8 cellular contexts compared by ENCODE assay signal in the genomic region with DNA sequence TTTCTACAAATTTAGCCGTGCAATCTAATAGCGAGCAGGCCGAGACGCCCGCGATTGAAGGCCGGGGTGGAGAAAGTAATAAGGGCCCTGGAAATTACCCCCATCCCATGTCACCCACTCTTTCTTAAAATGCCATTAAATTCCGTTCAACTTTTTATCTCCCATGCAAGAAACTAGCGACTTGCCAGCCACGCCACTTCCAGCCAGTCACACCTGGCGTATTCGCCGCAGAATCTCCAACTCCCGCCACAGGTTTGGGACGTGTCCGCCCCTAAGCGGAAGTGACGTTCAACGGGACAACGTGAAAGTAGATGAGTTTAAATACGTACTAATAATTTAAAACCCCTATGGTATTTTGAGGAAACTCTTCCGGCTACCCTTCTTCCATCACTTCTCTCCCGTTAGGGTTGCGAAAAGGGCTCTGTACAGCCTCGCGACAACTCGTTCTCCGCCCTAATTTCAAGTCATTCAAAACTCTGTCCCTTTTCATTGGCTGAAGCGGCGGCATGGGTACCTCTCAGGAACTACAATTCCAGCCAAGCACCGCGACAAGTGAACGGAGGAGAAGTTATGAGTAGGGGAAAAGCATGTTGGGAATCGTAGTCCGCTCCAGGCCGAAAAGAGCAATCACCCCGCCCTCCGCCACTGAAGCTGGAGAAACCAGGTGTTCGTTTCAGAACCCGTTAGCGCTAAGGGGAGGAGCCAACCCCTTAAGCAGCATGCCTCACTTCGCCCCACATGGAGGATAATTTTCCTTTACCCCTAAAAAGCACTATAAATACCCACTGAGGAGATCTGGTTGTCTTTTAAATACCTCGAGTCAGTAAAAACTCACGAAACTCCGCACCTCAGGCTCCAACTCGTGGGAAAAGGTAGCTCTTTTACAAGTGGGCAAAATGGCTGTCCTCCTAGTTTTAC. TPM values are rescaled to one million over a fixed set of nuclear protein-coding genes. Genes with fewer than 3 reads are reported as not detected.
DNase-seq lines count a peak whose midpoint lies in the region; ATAC-seq and TF ChIP-seq lines count a peak whose summit lies in the region.

A gene (minus strand): TSS at position 906 of the 918 bp plus-strand sequence.

- TSS peak; percentile 65 for BruUV-seq in Calu3 (replicated peaks; lab: Mats Ljungman, UMichigan)

- intact Hi-C loops in Calu3 (cut with micrococcal nuclease; ENCODE audit: unreplicated experiment) = loop anchor here (2.0 kb wide), 1 partner anchor 56 kb away; no protein-coding TSS in a partner anchor

- H2BK120ac ChIP-seq in mesendoderm (ENCODE audit: low read depth, low read length) = no peak within 1 kb of the TSS

- peak within 1 kb of the TSS; percentile 81 for H3K18ac ChIP-seq in mesendoderm (ENCODE audit: low read length)

- no peaks in the 10 kb centered on the region for H3K9me3 Mint-ChIP-seq in Calu3 (ENCODE audit: low read depth, unreplicated experiment)

- H3K56ac ChIP-seq in mesendoderm (ENCODE audit: low read length) = peak within 1 kb of the TSS; percentile 88

- H4K8ac ChIP-seq in mesendoderm (ENCODE audit: low read depth, low read length) = peak within 1 kb of the TSS; percentile 79

- no peaks in the 10 kb centered on the region for H3K4me1 Mint-ChIP-seq in Calu3 (ENCODE audit: low read depth, unreplicated experiment)

- peak; percentile 94 for DNase-seq in Calu3
- DNase-seq in NT2/D1 (ENCODE audit: low read depth, low spot score) = peak; percentile 96
- peak; percentile 88 for DNase-seq in activated CD8-positive, alpha-beta memory T cell treated with anti-CD3 and anti-CD28 coated beads, Interleukin-2, amount 50 U/mL, for 1 hour (ENCODE audit: extremely low read depth)
- DNase-seq in mesendoderm = peak; percentile 100
- DNase-seq in stimulated activated CD8-positive, alpha-beta memory T cell treated with anti-CD3 and anti-CD28 coated beads, Interleukin-12 subunit alpha, Interleukin-12 subunit beta, amount 100 ng/mL, for 4 hours (ENCODE audit: low read depth) = peak; percentile 83

- ATAC-seq in GM21447 (IDR thresholded peaks at IDR 0.05; ENCODE audit: unreplicated experiment) = peak; percentile 63

- H3K4ac ChIP-seq in mesendoderm (ENCODE audit: low read depth, low read length) = peak within 1 kb of the TSS; percentile 96

- H3K36me3 ChIP-seq in HUES48 (ENCODE audit: control insufficient read depth, insufficient read depth, low read length) = no peaks in the 10 kb centered on the region
- peaks cover 5% of the 10 kb centered on the region for H3K36me3 ChIP-seq in NT2/D1 (ENCODE audit: insufficient read depth, insufficient read length, low read length)
- no peaks in the 10 kb centered on the region for H3K36me3 ChIP-seq in endocrine pancreas (ENCODE audit: control insufficient read depth, insufficient read depth, low read length)
- no peaks in the 10 kb centered on the region for H3K36me3 ChIP-seq in mesendoderm (ENCODE audit: control insufficient read depth, insufficient read depth, low read length)

- H3K79me1 ChIP-seq in mesendoderm (ENCODE audit: low read length) = no peaks in the 10 kb centered on the region

- H3K9me3 ChIP-seq in HUES48 (ENCODE audit: control insufficient read depth, insufficient read depth, low read length) (no peaks in the 10 kb centered on the region), NT2/D1 (ENCODE audit: insufficient read depth, low read length) (no peaks in the 10 kb centered on the region), endocrine pancreas (ENCODE audit: control insufficient read depth, low read length) (no peaks in the 10 kb centered on the region)

- no peak within 1 kb of the TSS for H3K4me3 Mint-ChIP-seq in Calu3 (ENCODE audit: low read depth, unreplicated experiment)

- peak within 1 kb of the TSS; percentile 93 for H3K9ac ChIP-seq in HUES48 (ENCODE audit: low read depth, low read length)
- peak within 1 kb of the TSS; percentile 96 for H3K9ac ChIP-seq in NT2/D1 (ENCODE audit: insufficient read length, low read depth)
- H3K9ac ChIP-seq in endocrine pancreas (ENCODE audit: control insufficient read depth, insufficient read depth, low read length) = peak within 1 kb of the TSS; percentile 75
- peak within 1 kb of the TSS; percentile 83 for H3K9ac ChIP-seq in mesendoderm (ENCODE audit: low read length)

- H3K27ac ChIP-seq in HUES48 (ENCODE audit: low read depth, low read length) (peak within 1 kb of the TSS; percentile 94), mesendoderm (ENCODE audit: low read depth, low read length) (peak within 1 kb of the TSS; percentile 68)

- H3K4me3 ChIP-seq in HUES48 (ENCODE audit: low read depth, low read length) = peak within 1 kb of the TSS; percentile 90
- peak within 1 kb of the TSS; percentile 87 for H3K4me3 ChIP-seq in NT2/D1 (ENCODE audit: insufficient read length, low read depth)
- peak within 1 kb of the TSS; percentile 96 for H3K4me3 ChIP-seq in endocrine pancreas (ENCODE audit: control insufficient read depth, insufficient read depth, low read length)
- H3K4me3 ChIP-seq in mesendoderm (ENCODE audit: low read length) = peak within 1 kb of the TSS; percentile 76

- H3K4me1 ChIP-seq in HUES48 (ENCODE audit: control insufficient read depth, insufficient read depth, low read length) (no peaks in the 10 kb centered on the region), NT2/D1 (ENCODE audit: insufficient read depth, insufficient read length) (no peaks in the 10 kb centered on the region), endocrine pancreas (ENCODE audit: control insufficient read depth, insufficient read depth, low read length) (peaks cover 15% of the 10 kb centered on the region), mesendoderm (ENCODE audit: control insufficient read depth, low read depth, low read length) (no peaks in the 10 kb centered on the region)

- WGBS in mesendoderm (ENCODE audit: extremely low coverage, insufficient coverage, low lambda C conversion rate) = no CpG with 5 or more reads among the region's 46 CpGs

- H3K27me3 ChIP-seq in HUES48 (ENCODE audit: control insufficient read depth, insufficient read depth, low read length) = no peaks in the 10 kb centered on the region
- H3K27me3 ChIP-seq in NT2/D1 (ENCODE audit: insufficient read depth, insufficient read length) = no peaks in the 10 kb centered on the region
- no peaks in the 10 kb centered on the region for H3K27me3 ChIP-seq in endocrine pancreas (ENCODE audit: control insufficient read depth, insufficient read depth, low read length)
- no peaks in the 10 kb centered on the region for H3K27me3 ChIP-seq in mesendoderm (ENCODE audit: insufficient read depth, low read length, poor library complexity)

- peaks cover 5% of the 10 kb centered on the region for H3K36me3 Mint-ChIP-seq in Calu3 (ENCODE audit: insufficient read depth, unreplicated experiment)

- H2BK5ac ChIP-seq in mesendoderm (ENCODE audit: low read length) = peak within 1 kb of the TSS; percentile 1

- peak within 1 kb of the TSS; percentile 72 for H3K4me2 ChIP-seq in mesendoderm (ENCODE audit: low read length)

- no peaks in the 10 kb centered on the region for H3K27me3 Mint-ChIP-seq in Calu3 (ENCODE audit: unreplicated experiment)

- H3K79me2 ChIP-seq in mesendoderm (ENCODE audit: control insufficient read depth, insufficient read depth, low read length) = peaks cover 25% of the 10 kb centered on the region

- peak within 1 kb of the TSS; percentile 3 for H3K23ac ChIP-seq in mesendoderm (ENCODE audit: low read length)

- H4K5ac ChIP-seq in mesendoderm (ENCODE audit: low read length) = no peak within 1 kb of the TSS

- CTCF ChIA-PET in Calu3 (lab: Charles Lee) = interaction anchor here (0.7 to 1.5 kb wide), 5 partner anchors 8 to 1748 kb away, joined by 3 to 9 read pairs (median 3); no protein-coding TSS in a partner anchor

- H3K27ac Mint-ChIP-seq in Calu3 (ENCODE audit: unreplicated experiment) = peak within 1 kb of the TSS; percentile 63

- H2BK15ac ChIP-seq in mesendoderm (replicated peaks; ENCODE audit: low read depth) = no peak within 1 kb of the TSS

- TF ChIP-seq CTCF in Calu3 (IDR thresholded peaks at IDR 0.05; ENCODE audit: unreplicated experiment) = no peak

- H2AK5ac ChIP-seq in mesendoderm (ENCODE audit: low read length) = no peak within 1 kb of the TSS

RNA-seq across cellular contexts. Expression of the gene that starts here (rescaled TPM):
- total RNA-seq in Calu3 (2022) = 13.0 and 14.5 TPM in 2 replicates
- 6.8 TPM for polyA plus RNA-seq in mesendoderm (2013, experiment 1 of 2)
- polyA plus RNA-seq in mesendoderm (2013, experiment 2 of 2) = 7.2 TPM

Comparison
In these comparisons a context has a peak if more than half of its experiments do, and no peak if none do; other contexts are left out.
1. Peak in every context shown above with its lines: DNase-seq, ATAC-seq, H3K4me3 ChIP-seq and H3K27ac ChIP-seq.